Comparison of ENCODE assay signal across 1 cellular context in the genomic region with DNA sequence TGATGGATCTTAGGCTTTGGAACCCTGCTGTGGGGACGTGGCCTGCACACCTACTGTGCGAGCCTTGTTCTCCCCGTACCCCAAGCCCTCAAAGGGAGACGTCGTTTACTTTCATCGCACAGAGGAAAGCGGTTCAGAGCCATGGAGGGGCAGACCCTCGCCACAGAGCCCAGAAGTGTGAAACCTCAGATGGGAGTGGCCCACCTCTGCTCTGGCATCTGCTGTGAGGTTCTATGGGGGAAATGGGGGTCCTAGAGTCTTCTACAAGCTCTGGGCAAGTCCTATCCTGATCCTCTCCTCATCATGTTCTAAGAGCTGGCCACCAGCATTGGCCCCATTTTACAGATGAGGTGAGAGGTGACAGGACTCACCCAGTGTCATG.
TF ChIP-seq lines count a peak whose summit lies in the region.

No MANE protein-coding gene starts in this region.

TF ChIP-seq in H1, 55 proteins besides CTCF, POLR2A, EP300 and RAD21:
- TF ChIP-seq GABPA (IDR thresholded peaks at IDR 0.05; ENCODE audit: borderline replicate concordance, insufficient read depth, low read length) (no peak), SIRT6 (IDR thresholded peaks at IDR 0.05; ENCODE audit: low read length) (no peak), RXRA (IDR thresholded peaks at IDR 0.05; ENCODE audit: insufficient read depth, low read depth, low read length) (no peak), CTBP2 (IDR thresholded peaks at IDR 0.05; ENCODE audit: borderline replicate concordance, insufficient read depth, insufficient read length, low read length) (no peak), BRCA1 (IDR thresholded peaks at IDR 0.05; ENCODE audit: low read depth, low read length) (no peak), HDAC2 (IDR thresholded peaks at IDR 0.05; ENCODE audit: borderline replicate concordance in 1 of 2, low read depth in 2 of 2, low read length in 2 of 2) (no peak), TAF1 (IDR thresholded peaks at IDR 0.05; ENCODE audit: low read depth, low read length) (no peak), SRF (IDR thresholded peaks at IDR 0.05; ENCODE audit: low read depth, low read length) (no peak), CBX8 (IDR thresholded peaks at IDR 0.05; ENCODE audit: borderline replicate concordance, low read depth, low read length) (no peak)
- TF ChIP-seq, protein P1, sequence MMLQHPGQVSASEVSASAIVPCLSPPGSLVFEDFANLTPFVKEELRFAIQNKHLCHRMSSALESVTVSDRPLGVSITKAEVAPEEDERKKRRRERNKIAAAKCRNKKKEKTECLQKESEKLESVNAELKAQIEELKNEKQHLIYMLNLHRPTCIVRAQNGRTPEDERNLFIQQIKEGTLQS (IDR thresholded peaks at IDR 0.05; ENCODE audit: insufficient read depth, low read depth, low read length) = no peak
- TF ChIP-seq, protein P2, sequence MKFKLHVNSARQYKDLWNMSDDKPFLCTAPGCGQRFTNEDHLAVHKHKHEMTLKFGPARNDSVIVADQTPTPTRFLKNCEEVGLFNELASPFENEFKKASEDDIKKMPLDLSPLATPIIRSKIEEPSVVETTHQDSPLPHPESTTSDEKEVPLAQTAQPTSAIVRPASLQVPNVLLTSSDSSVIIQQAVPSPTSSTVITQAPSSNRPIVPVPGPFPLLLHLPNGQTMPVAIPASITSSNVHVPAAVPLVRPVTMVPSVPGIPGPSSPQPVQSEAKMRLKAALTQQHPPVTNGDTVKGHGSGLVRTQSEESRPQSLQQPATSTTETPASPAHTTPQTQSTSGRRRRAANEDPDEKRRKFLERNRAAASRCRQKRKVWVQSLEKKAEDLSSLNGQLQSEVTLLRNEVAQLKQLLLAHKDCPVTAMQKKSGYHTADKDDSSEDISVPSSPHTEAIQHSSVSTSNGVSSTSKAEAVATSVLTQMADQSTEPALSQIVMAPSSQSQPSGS (IDR thresholded peaks at IDR 0.05; ENCODE audit: low read length) = no peak
